In genomic region chr12:4160314-4161040, GRCh38 we compare ENCODE assay signal across 16 cellular contexts.
DNase-seq lines count a peak whose midpoint lies in the region; ATAC-seq and TF ChIP-seq lines count a peak whose summit lies in the region.
"Had no signal": no experiment of that assay in that cellular context is flagged by ENCODE, and none has a peak within 500 bp of the region (broad histone marks: within the 10 kb centered on the region; RNA-seq: fewer than 3 reads in every experiment).

No MANE protein-coding gene starts in this region.

- H3K27ac ChIP-seq in OCI-LY3 (ENCODE audit: low read length) = peak overlapping the region; percentile 57
- H3K27ac ChIP-seq: GM23248, HL-60, PC-9 had no signal

- H3K9me3 ChIP-seq in OCI-LY3 (ENCODE audit: insufficient read depth, low read length) = no peaks in the 10 kb centered on the region; the same call in 1 of the 2 replicates

- DNase-seq in activated T-cell treated with anti-CD3 and anti-CD28 coated beads, Interleukin-2, amount 50 U/mL, for 4 hours = no peak
- DNase-seq in activated T-cell treated with anti-CD3 and anti-CD28 coated beads, Interleukin-2, amount 50 U/mL, for 1 hour = no peak
- DNase-seq in activated T-helper 1 cell treated with anti-CD3 and anti-CD28 coated beads, Interleukin-12 subunit alpha, Interleukin-12 subunit beta, Interleukin-2, Interleukin-4 antibody, amounts not matched to agents 30 ng/mL and 10 ng/mL and 1 ng/mL, durations not matched to agents 14 hours and 24 hours and 36 hours (ENCODE audit: low spot score) = no peak
- DNase-seq in stimulated activated naive CD8-positive, alpha-beta T cell treated with anti-CD3 and anti-CD28 coated beads, Interleukin-15, Interleukin-2, amounts not matched to agents 100 U/mL and 50 U/mL, for 24 hours = no peak
- no peak for DNase-seq in stimulated activated CD4-positive, alpha-beta T cell treated with anti-CD3 and anti-CD28 coated beads, Interleukin-2, amount 100 ng/mL, for 48 hours
- DNase-seq: CD8-positive, alpha-beta T cell; DMS79 treated with DMSO at 0.1 percent for 48 hours; GM23248; NCI-H146; NCI-H2107; NCI-H748 treated with DMSO at 0.1 percent for 48 hours; PC-9 had no signal

- peaks cover 5% of the 10 kb centered on the region for H3K36me3 ChIP-seq in OCI-LY3 (replicated peaks; ENCODE audit: low read depth, low read length)

- H3K27me3 ChIP-seq in OCI-LY3 (ENCODE audit: low read depth, low read length) = no peaks in the 10 kb centered on the region

- peak; percentile 61 to 67 for ATAC-seq in activated T-cell treated with anti-CD3 and anti-CD28 coated beads, Interleukin-2, amount 50 U/mL, for 4 hours
- ATAC-seq in stimulated activated naive CD8-positive, alpha-beta T cell treated with anti-CD3 and anti-CD28 coated beads, Interleukin-15, Interleukin-2, amounts not matched to agents 100 U/mL and 50 U/mL, for 24 hours = peak; percentile 60
- ATAC-seq in HG03520 (IDR thresholded peaks at IDR 0.05; ENCODE audit: unreplicated experiment) = no peak
- ATAC-seq: CD8-positive, alpha-beta T cell; K562 had no signal

- no peaks in the 10 kb centered on the region for H3K79me2 ChIP-seq in OCI-LY3 (ENCODE audit: low read length)

- no peak overlapping the region for H3K4me3 ChIP-seq in OCI-LY3 (ENCODE audit: low read length)
- H3K4me3 ChIP-seq: GM23248, K562, PC-9 had no signal

- peaks cover 56% of the 10 kb centered on the region for H3K4me1 ChIP-seq in OCI-LY3 (ENCODE audit: low read length)

- H3K9me3 Mint-ChIP-seq in activated T-cell treated with anti-CD3 and anti-CD28 coated beads, Interleukin-2, amount 50 U/mL, for 4 hours = no peaks in the 10 kb centered on the region
- no peaks in the 10 kb centered on the region for H3K9me3 Mint-ChIP-seq in activated T-helper 1 cell treated with anti-CD3 and anti-CD28 coated beads, Interleukin-12 subunit alpha, Interleukin-12 subunit beta, Interleukin-2, Interleukin-4 antibody, amounts not matched to agents 30 ng/mL and 10 ng/mL and 1 ng/mL, durations not matched to agents 14 hours and 24 hours and 36 hours
- H3K9me3 Mint-ChIP-seq: CD8-positive, alpha-beta T cell had no signal

- H3K27me3 Mint-ChIP-seq in activated T-cell treated with anti-CD3 and anti-CD28 coated beads, Interleukin-2, amount 50 U/mL, for 4 hours (ENCODE audit: low read depth) = no peaks in the 10 kb centered on the region
- H3K27me3 Mint-ChIP-seq in activated T-helper 1 cell treated with anti-CD3 and anti-CD28 coated beads, Interleukin-12 subunit alpha, Interleukin-12 subunit beta, Interleukin-2, Interleukin-4 antibody, amounts not matched to agents 30 ng/mL and 10 ng/mL and 1 ng/mL, durations not matched to agents 14 hours and 24 hours and 36 hours (ENCODE audit: insufficient read depth) = no peaks in the 10 kb centered on the region

- H3K27ac Mint-ChIP-seq in activated T-helper 1 cell treated with anti-CD3 and anti-CD28 coated beads, Interleukin-12 subunit alpha, Interleukin-12 subunit beta, Interleukin-2, Interleukin-4 antibody, amounts not matched to agents 30 ng/mL and 10 ng/mL and 1 ng/mL, durations not matched to agents 14 hours and 24 hours and 36 hours = peak overlapping the region; percentile 82
- H3K27ac Mint-ChIP-seq: CD8-positive, alpha-beta T cell had no signal

- H3K36me3 Mint-ChIP-seq in activated T-cell treated with anti-CD3 and anti-CD28 coated beads, Interleukin-2, amount 50 U/mL, for 4 hours (ENCODE audit: insufficient read depth) = no peaks in the 10 kb centered on the region
- H3K36me3 Mint-ChIP-seq in activated T-helper 1 cell treated with anti-CD3 and anti-CD28 coated beads, Interleukin-12 subunit alpha, Interleukin-12 subunit beta, Interleukin-2, Interleukin-4 antibody, amounts not matched to agents 30 ng/mL and 10 ng/mL and 1 ng/mL, durations not matched to agents 14 hours and 24 hours and 36 hours (ENCODE audit: low read depth) = peaks cover 3% of the 10 kb centered on the region

- peak overlapping the region; percentile 48 for H3K4me2 ChIP-seq in OCI-LY3 (ENCODE audit: low read length)
- H3K4me2 ChIP-seq: PC-9 had no signal

- no peak for TF ChIP-seq CTCF in OCI-LY3 (IDR thresholded peaks at IDR 0.05; ENCODE audit: low read depth, low read length)

- peak overlapping the region; percentile 15; the same call in 1 of the 2 replicates for H3K9ac ChIP-seq in OCI-LY3 (ENCODE audit: low read length)
- H3K9ac ChIP-seq: GM23248 had no signal

- H3K4me1 Mint-ChIP-seq in activated T-cell treated with anti-CD3 and anti-CD28 coated beads, Interleukin-2, amount 50 U/mL, for 4 hours (ENCODE audit: low read depth) = peaks cover 45% of the 10 kb centered on the region
- peaks cover 80% of the 10 kb centered on the region for H3K4me1 Mint-ChIP-seq in activated T-helper 1 cell treated with anti-CD3 and anti-CD28 coated beads, Interleukin-12 subunit alpha, Interleukin-12 subunit beta, Interleukin-2, Interleukin-4 antibody, amounts not matched to agents 30 ng/mL and 10 ng/mL and 1 ng/mL, durations not matched to agents 14 hours and 24 hours and 36 hours (ENCODE audit: low read depth)

- H2AFZ ChIP-seq in OCI-LY3 (ENCODE audit: low read depth, low read length) = peak overlapping the region; percentile 23; the same call in 1 of the 2 replicates
- H2AFZ ChIP-seq: GM23248, PC-9 had no signal

- intact Hi-C loops in activated T-helper 1 cell treated with anti-CD3 and anti-CD28 coated beads, Interleukin-12 subunit alpha, Interleukin-12 subunit beta, Interleukin-2, Interleukin-4 antibody, amounts not matched to agents 30 ng/mL and 10 ng/mL and 1 ng/mL, durations not matched to agents 14 hours and 24 hours and 36 hours (cut with micrococcal nuclease) = loop anchor here (1.0 to 2.0 kb wide), 3 partner anchors 8 to 18 kb away; no protein-coding TSS in a partner anchor

- no peak overlapping the region for H3K4me3 Mint-ChIP-seq in activated T-cell treated with anti-CD3 and anti-CD28 coated beads, Interleukin-2, amount 50 U/mL, for 4 hours
- H3K4me3 Mint-ChIP-seq in activated T-helper 1 cell treated with anti-CD3 and anti-CD28 coated beads, Interleukin-12 subunit alpha, Interleukin-12 subunit beta, Interleukin-2, Interleukin-4 antibody, amounts not matched to agents 30 ng/mL and 10 ng/mL and 1 ng/mL, durations not matched to agents 14 hours and 24 hours and 36 hours = no peak overlapping the region
- H3K4me3 Mint-ChIP-seq: CD8-positive, alpha-beta T cell had no signal

- no peaks in the 10 kb centered on the region for H4K20me1 ChIP-seq in OCI-LY3 (ENCODE audit: insufficient read depth, low read length)
